Comparison of ENCODE assay signal across 8 cellular contexts in genomic region chr10:102835007-102835482, GRCh38. TPM values are rescaled to one million over a fixed set of nuclear protein-coding genes. Genes with fewer than 3 reads are reported as not detected.
DNase-seq lines count a peak whose midpoint lies in the region; ATAC-seq and TF ChIP-seq lines count a peak whose summit lies in the region.

No MANE protein-coding gene starts in this region.

- H3K9me3 ChIP-seq in right cardiac atrium (ENCODE audit: control insufficient read depth, low read length), result no peaks in the 10 kb centered on the region
- H3K9me3 ChIP-seq in sigmoid colon, result no peaks in the 10 kb centered on the region

- WGBS in right cardiac atrium, result 64% methylated on average over 11 of the region's 11 CpGs
- WGBS in sigmoid colon, 2 donors, result 68 to 71% methylated on average over 11 of the region's 11 CpGs

- no peaks in the 10 kb centered on the region for H3K36me3 ChIP-seq in sigmoid colon

- peak; percentile 66 to 89 (median 84) for TF ChIP-seq CTCF in sigmoid colon (IDR thresholded peaks at IDR 0.05)

- no peak for TF ChIP-seq POLR2A in sigmoid colon (IDR thresholded peaks at IDR 0.05)

- H3K4me3 ChIP-seq in right cardiac atrium (ENCODE audit: low read length) (no peak overlapping the region), sigmoid colon (no peak overlapping the region)

- H3K4me1 ChIP-seq in right cardiac atrium (ENCODE audit: control insufficient read depth, insufficient read depth, low read length), result no peaks in the 10 kb centered on the region
- H3K4me1 ChIP-seq in sigmoid colon, result peaks cover 0 to 8% (median 3%) of the 10 kb centered on the region in 4 donors

- H3K27ac ChIP-seq in right cardiac atrium (ENCODE audit: low read length) (no peak overlapping the region), sigmoid colon (no peak overlapping the region)

- ATAC-seq in GM21529 (IDR thresholded peaks at IDR 0.05; ENCODE audit: unreplicated experiment), result peak; percentile 61
- ATAC-seq in right cardiac atrium, result peak; percentile 91 to 92
- no peak for ATAC-seq in GM19397 (IDR thresholded peaks at IDR 0.05; ENCODE audit: unreplicated experiment)

- no peaks in the 10 kb centered on the region for H3K27me3 ChIP-seq in right cardiac atrium (ENCODE audit: control insufficient read depth, insufficient read depth)
- no peaks in the 10 kb centered on the region for H3K27me3 ChIP-seq in sigmoid colon

- no peak for TF ChIP-seq EP300 in sigmoid colon (IDR thresholded peaks at IDR 0.05)

- intact Hi-C loops in right cardiac atrium (cut with DNase I) (loop anchor here in 3 of 4 donors (2.0 to 10.0 kb wide), 6 partner anchors 66 to 420 kb away; partner anchors contain the start of gene RPEL1 (in 2 of the 3)), sigmoid colon (cut with DNase I) (loop anchor here (5.0 to 10.0 kb wide), 3 partner anchors 67 to 410 kb away; partner anchors contain the start of gene RPEL1)

- DNase-seq in Ammon's horn (ENCODE audit: low spot score) (peak; percentile 89), NCI-H1694 (lab: John Stamatoyannopoulos, UW) (peak; percentile 85), T-helper 22 cell (ENCODE audit: low read depth) (peak; percentile 29), anterior cingulate cortex (lab: John Stamatoyannopoulos, UW) (peak in 52 of 58 donors; percentile 5 to 73 (median 36)), right cardiac atrium (peak; percentile 75 to 85 (median 83)), sigmoid colon (peak; percentile 89)

RNA-seq across cellular contexts. Expression of gene CYP17A1, which starts 2.2 kb away (rescaled TPM):
- total RNA-seq in right cardiac atrium (not detected), sigmoid colon (not detected)
- polyA plus RNA-seq in right cardiac atrium (0.11 TPM), sigmoid colon (1 to 10 TPM in 1 of 3 donors, under 1 TPM in 1, not detected in 1; 0.92 to 3.0 TPM)

RNA-seq across cellular contexts. Expression of gene BORCS7, which starts 19.0 kb away (rescaled TPM):
- total RNA-seq in right cardiac atrium (10 to 100 TPM; 17.7 to 25.8 (median 20.4) TPM), sigmoid colon (10 to 100 TPM; 27.0 to 52.1 (median 38.2) TPM)
- polyA plus RNA-seq in right cardiac atrium (24.4 TPM), sigmoid colon (10 to 100 TPM; 27.4 to 46.0 (median 31.8) TPM)

RNA-seq across cellular contexts. Expression of gene AS3MT, which starts 34.2 kb away (rescaled TPM):
- 10 to 100 TPM in 3 of 4 donors, 1 to 10 TPM in 1; 10.0 to 17.5 (median 14.1) TPM for total RNA-seq in right cardiac atrium
- 35.2 TPM for polyA plus RNA-seq in right cardiac atrium
- total RNA-seq in sigmoid colon, result 10 to 100 TPM in 1 of 4 donors, 1 to 10 TPM in 3; 5.0 to 11.9 (median 7.5) TPM
- 1 to 10 TPM in 1 of 3 donors, under 1 TPM in 1, not detected in 1; 0.60 to 1.9 TPM for polyA plus RNA-seq in sigmoid colon

Comparison
In these comparisons a context has a peak if more than half of its experiments do, and no peak if none do; other contexts are left out.
1. DNase-seq: peak in every context shown above with its lines; median percentile 89 in Ammon's horn; 89 in sigmoid colon; 85 in NCI-H1694; 83 in right cardiac atrium; 36 in anterior cingulate cortex; 29 in T-helper 22 cell.